Comparison of ENCODE assay signal across 1 cellular context in genomic region chr15:41804361-41804760, GRCh38.
TF ChIP-seq lines count a peak whose summit lies in the region.

No MANE protein-coding gene starts in this region.

TF ChIP-seq in IMR-90, 13 proteins besides CTCF, POLR2A, EP300 and RAD21 (continued from another document):
- no peak for TF ChIP-seq ELK1 (IDR thresholded peaks at IDR 0.05; ENCODE audit: borderline replicate concordance, low read depth, low read length)
- TF ChIP-seq RCOR1 (IDR thresholded peaks at IDR 0.05; ENCODE audit: insufficient replicate concordance, low read length), result no peak
- no peak for TF ChIP-seq FOS (IDR thresholded peaks at IDR 0.05; ENCODE audit: low read depth, low read length)
- no peak for TF ChIP-seq CEBPB (IDR thresholded peaks at IDR 0.05; ENCODE audit: low read depth, low read length)
- no peak for TF ChIP-seq MXI1 (IDR thresholded peaks at IDR 0.05; ENCODE audit: borderline replicate concordance, low read depth, low read length)
- no peak for TF ChIP-seq MAZ (IDR thresholded peaks at IDR 0.05; ENCODE audit: borderline replicate concordance, low read depth, low read length)
- TF ChIP-seq RFX5 (IDR thresholded peaks at IDR 0.05; ENCODE audit: low read depth, low read length), result no peak
- no peak for TF ChIP-seq USF2 (IDR thresholded peaks at IDR 0.05; ENCODE audit: low read depth, low read length)
- TF ChIP-seq MAFK (IDR thresholded peaks at IDR 0.05; ENCODE audit: low read depth, low read length), result no peak
TF ChIP-seq in IMR-90: peak in this region for 0.
